In the genomic region with DNA sequence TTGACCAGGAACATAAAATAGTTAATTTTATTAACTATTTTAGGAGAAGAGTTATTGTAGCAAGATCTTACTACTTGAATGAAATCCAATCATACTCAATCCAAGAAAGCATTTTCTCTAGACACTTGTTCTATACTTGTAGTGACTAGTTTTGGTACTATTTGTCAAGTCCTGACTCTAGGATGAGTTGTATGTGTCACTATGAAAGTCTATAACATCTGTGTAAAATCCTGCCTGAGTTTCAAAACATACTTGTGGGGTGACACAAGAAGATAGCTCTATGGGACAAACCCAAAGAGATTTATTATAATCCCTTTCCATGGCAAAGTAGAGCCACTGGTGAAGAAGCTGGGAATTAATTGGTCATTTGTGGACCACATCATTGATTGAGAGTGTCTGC, we compare ENCODE assay signal across 32 cellular contexts.
"Had no signal": no experiment of that assay in that cellular context is flagged by ENCODE, and none has a peak within 500 bp of the region (broad histone marks: within the 10 kb centered on the region; RNA-seq: fewer than 3 reads in every experiment).

No MANE protein-coding gene starts in this region.

- H3K27ac Mint-ChIP-seq: activated B cell treated with CpG ODN at 0.5 μM for 24 hours; activated CD4-positive, alpha-beta memory T cell treated with anti-CD3 and anti-CD28 coated beads for 36 hours; activated naive CD4-positive, alpha-beta T cell treated with anti-CD3 and anti-CD28 coated beads, Interleukin-2, amount 10 ng/mL, durations not matched to agents 7 days and 5 days; activated naive CD8-positive, alpha-beta T cell; activated naive CD8-positive, alpha-beta T cell treated with anti-CD3 and anti-CD28 coated beads, Interleukin-2, amount 50 U/mL, for 24 hours; brain; IgD-negative memory B cell; T-helper 1 cell treated with Interleukin-12 subunit alpha and Interleukin-12 subunit beta and Interleukin-4 antibody, amounts not matched to agents 30 μg/mL and 1 μg/mL, for 36 hours; T-helper 2 cell treated with Interferon-gamma antibody and Interleukin-4, amounts not matched to agents 5 μg/mL and 100 μg/mL, for 36 hours had no signal

- H3K36me3 ChIP-seq: cardiac muscle cell, SJCRH30 had no signal

- H3K4me1 Mint-ChIP-seq: activated B cell treated with CpG ODN at 0.5 μM for 24 hours; activated naive CD4-positive, alpha-beta T cell treated with anti-CD3 and anti-CD28 coated beads, Interleukin-2, amount 10 ng/mL, durations not matched to agents 7 days and 5 days; activated naive CD8-positive, alpha-beta T cell treated with anti-CD3 and anti-CD28 coated beads, Interleukin-2, amount 50 U/mL, for 24 hours; brain; IgD-negative memory B cell had no signal

- H3K4me3 Mint-ChIP-seq: activated B cell treated with CpG ODN at 0.5 μM for 24 hours; activated CD4-positive, alpha-beta memory T cell treated with anti-CD3 and anti-CD28 coated beads for 36 hours; activated naive CD4-positive, alpha-beta T cell treated with anti-CD3 and anti-CD28 coated beads, Interleukin-2, amount 10 ng/mL, durations not matched to agents 7 days and 5 days; activated naive CD8-positive, alpha-beta T cell; activated naive CD8-positive, alpha-beta T cell treated with anti-CD3 and anti-CD28 coated beads, Interleukin-2, amount 50 U/mL, for 24 hours; brain; IgD-negative memory B cell; T-helper 1 cell treated with Interleukin-12 subunit alpha and Interleukin-12 subunit beta and Interleukin-4 antibody, amounts not matched to agents 30 μg/mL and 1 μg/mL, for 36 hours; T-helper 2 cell treated with Interferon-gamma antibody and Interleukin-4, amounts not matched to agents 5 μg/mL and 100 μg/mL, for 36 hours had no signal

- DNase-seq: activated B cell treated with CpG ODN at 0.5 μM for 24 hours; activated CD4-positive, alpha-beta memory T cell treated with anti-CD3 and anti-CD28 coated beads for 36 hours; activated CD4-positive, alpha-beta T cell treated with anti-CD3 and anti-CD28 coated beads for 4 hours; activated CD4-positive, alpha-beta T cell treated with anti-CD3 and anti-CD28 coated beads, Interleukin-2, amount 50 U/mL, for 1 hour; activated CD4-positive, CD25-positive, alpha-beta regulatory T cell treated with anti-CD3 and anti-CD28 coated beads, Interleukin-2, amount 50 U/mL, for 72 hours; activated CD8-positive, alpha-beta memory T cell treated with anti-CD3 and anti-CD28 coated beads, Interleukin-2, amount 50 U/mL, for 48 hours; activated effector memory CD4-positive, alpha-beta T cell treated with Interleukin-2 at 50 U/mL for 16 hours; activated naive CD4-positive, alpha-beta T cell treated with anti-CD3 and anti-CD28 coated beads, Interleukin-2, amount 10 ng/mL, durations not matched to agents 7 days and 5 days; activated naive CD8-positive, alpha-beta T cell treated with anti-CD3 and anti-CD28 coated beads, Interleukin-2, amount 50 U/mL, for 24 hours; activated T-cell treated with anti-CD3 and anti-CD28 coated beads, Interleukin-2, amount 50 U/mL, for 48 hours; anterior cingulate cortex; Karpas-422; KBM-7; NCI-H1105; NCI-H1417 treated with DMSO at 0.1 percent for 48 hours; NCI-H187 treated with DMSO at 0.1 percent for 48 hours; NCI-H2081; NCI-H2171 treated with DMSO at 0.1 percent for 48 hours; NCI-H2227 treated with DMSO at 0.1 percent for 48 hours; NCI-H446 treated with DMSO at 0.1 percent for 48 hours; NCI-H524; SHP77 had no signal

- H3K4me3 ChIP-seq: cardiac muscle cell, SJCRH30, SK-N-MC had no signal

- H3K36me3 Mint-ChIP-seq: activated CD4-positive, alpha-beta memory T cell treated with anti-CD3 and anti-CD28 coated beads for 36 hours; activated naive CD4-positive, alpha-beta T cell treated with anti-CD3 and anti-CD28 coated beads, Interleukin-2, amount 10 ng/mL, durations not matched to agents 7 days and 5 days; activated naive CD8-positive, alpha-beta T cell; brain; IgD-negative memory B cell had no signal

- H3K27me3 Mint-ChIP-seq: activated B cell treated with CpG ODN at 0.5 μM for 24 hours; activated CD4-positive, alpha-beta memory T cell treated with anti-CD3 and anti-CD28 coated beads for 36 hours; activated naive CD4-positive, alpha-beta T cell treated with anti-CD3 and anti-CD28 coated beads, Interleukin-2, amount 10 ng/mL, durations not matched to agents 7 days and 5 days; activated naive CD8-positive, alpha-beta T cell; activated naive CD8-positive, alpha-beta T cell treated with anti-CD3 and anti-CD28 coated beads, Interleukin-2, amount 50 U/mL, for 24 hours; brain; IgD-negative memory B cell had no signal

- H3K9me3 ChIP-seq: SJCRH30 had no signal

- ATAC-seq: activated naive CD8-positive, alpha-beta T cell treated with anti-CD3 and anti-CD28 coated beads, Interleukin-2, amount 50 U/mL, for 24 hours; Panc1 had no signal

- H3K27ac ChIP-seq: cardiac muscle cell, SJCRH30, SK-N-MC, VCaP had no signal

- H3K27me3 ChIP-seq: cardiac muscle cell, SJCRH30 had no signal
